In the genomic region with DNA sequence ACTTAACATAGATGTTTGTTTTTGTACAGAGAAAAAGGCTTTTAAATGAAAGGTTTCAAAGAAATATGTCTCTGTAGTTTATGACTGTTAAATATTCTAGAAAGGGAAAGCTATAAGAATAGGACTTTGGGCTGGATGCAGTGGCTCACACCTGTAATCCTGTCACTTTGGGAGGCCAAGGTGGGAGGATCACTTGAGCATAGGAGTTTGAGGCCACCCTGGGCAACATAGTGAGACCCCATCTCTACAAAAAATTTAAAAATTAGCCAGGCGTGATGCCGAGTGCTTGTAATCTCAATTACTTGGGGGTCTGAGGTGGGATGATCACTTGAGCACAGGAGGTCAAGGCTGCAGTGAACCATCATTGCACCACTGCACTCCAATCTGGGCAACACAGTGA, we compare ENCODE assay signal across 21 cellular contexts. TPM values are rescaled to one million over a fixed set of nuclear protein-coding genes. Genes with fewer than 3 reads are reported as not detected.
"Had no signal": no experiment of that assay in that cellular context is flagged by ENCODE, and none has a peak within 500 bp of the region (broad histone marks: within the 10 kb centered on the region; RNA-seq: fewer than 3 reads in every experiment).

No MANE protein-coding gene starts in this region.

- ATAC-seq: esophagus mucosa, left lung, SK-N-SH treated with all-trans-retinoic acid at 6 μM for 48 hours had no signal

- H3K27me3 ChIP-seq: brain microvascular endothelial cell, dorsolateral prefrontal cortex, left lung, stomach had no signal

- H3K4me3 ChIP-seq: dorsolateral prefrontal cortex, left lung, skin epidermis, stomach had no signal

- H3K27me3 Mint-ChIP-seq: activated B cell treated with CpG ODN at 0.5 μM for 24 hours had no signal

- FAIRE-seq: endometrium, TTC549 had no signal

- H3K4me3 Mint-ChIP-seq: activated B cell treated with CpG ODN at 0.5 μM for 24 hours; activated T-helper 1 cell treated with anti-CD3 and anti-CD28 coated beads, Interleukin-12 subunit alpha, Interleukin-12 subunit beta, Interleukin-2, Interleukin-4 antibody, amounts not matched to agents 30 ng/mL and 10 ng/mL and 1 ng/mL, durations not matched to agents 14 hours and 24 hours and 36 hours had no signal

- H3K27ac ChIP-seq: brain microvascular endothelial cell, left lung had no signal

- H3K9me3 Mint-ChIP-seq: activated B cell treated with CpG ODN at 0.5 μM for 24 hours; activated T-helper 1 cell treated with anti-CD3 and anti-CD28 coated beads, Interleukin-12 subunit alpha, Interleukin-12 subunit beta, Interleukin-2, Interleukin-4 antibody, amounts not matched to agents 30 ng/mL and 10 ng/mL and 1 ng/mL, durations not matched to agents 14 hours and 24 hours and 36 hours had no signal

- H3K9me3 ChIP-seq: left lung, stomach had no signal

- H3K27ac Mint-ChIP-seq: activated B cell treated with CpG ODN at 0.5 μM for 24 hours; activated T-helper 1 cell treated with anti-CD3 and anti-CD28 coated beads, Interleukin-12 subunit alpha, Interleukin-12 subunit beta, Interleukin-2, Interleukin-4 antibody, amounts not matched to agents 30 ng/mL and 10 ng/mL and 1 ng/mL, durations not matched to agents 14 hours and 24 hours and 36 hours had no signal

- H3K4me1 ChIP-seq: left lung had no signal

- DNase-seq: activated B cell treated with CpG ODN at 0.5 μM for 24 hours; activated naive CD4-positive, alpha-beta T cell; amygdala; brain microvascular endothelial cell; dorsolateral prefrontal cortex; left lung; mesendoderm; SHP77; stimulated activated CD4-positive, alpha-beta T cell treated with anti-CD3 and anti-CD28 coated beads, Interleukin-4, amount 100 ng/mL, for 4 hours; stomach had no signal

RNA-seq across cellular contexts. Expression of gene GPX2, which starts 11.4 kb away (rescaled TPM):
- total RNA-seq: activated B cell treated with CpG ODN at 0.5 μM for 24 hours; activated T-helper 1 cell treated with anti-CD3 and anti-CD28 coated beads, Interleukin-12 subunit alpha, Interleukin-12 subunit beta, Interleukin-2, Interleukin-4 antibody, amounts not matched to agents 30 ng/mL and 10 ng/mL and 1 ng/mL, durations not matched to agents 14 hours and 24 hours and 36 hours; cerebellum; fibroblast of villous mesenchyme; osteocyte; T-helper 1 cell treated with Interleukin-12 subunit alpha and Interleukin-12 subunit beta and Interleukin-4 antibody, amounts not matched to agents 30 ng/mL and 1 ng/mL, for 36 hours had no signal
- polyA plus RNA-seq: neural cell had no signal

RNA-seq across cellular contexts. Expression of gene SPTB, which starts 51.4 kb away (rescaled TPM):
- total RNA-seq: activated T-helper 1 cell treated with anti-CD3 and anti-CD28 coated beads, Interleukin-12 subunit alpha, Interleukin-12 subunit beta, Interleukin-2, Interleukin-4 antibody, amounts not matched to agents 30 ng/mL and 10 ng/mL and 1 ng/mL, durations not matched to agents 14 hours and 24 hours and 36 hours; T-helper 1 cell treated with Interleukin-12 subunit alpha and Interleukin-12 subunit beta and Interleukin-4 antibody, amounts not matched to agents 30 ng/mL and 1 ng/mL, for 36 hours had no signal
